ENCODE assay signal across 8 cellular contexts in genomic region chr4:17614416-17615299, GRCh38. TPM values are rescaled to one million over a fixed set of nuclear protein-coding genes. Genes with fewer than 3 reads are reported as not detected.
A peak's percentile ranks its signal among the peaks of the same experiment; 100 is the strongest.
DNase-seq lines count a peak whose midpoint lies in the region; ATAC-seq and TF ChIP-seq lines count a peak whose summit lies in the region.

Gene MED28, plus strand, starts transcription at chr4:17614641. Its CDS starts 14 bp downstream, at chr4:17614655.

- ATAC-seq in GM19372 (IDR thresholded peaks at IDR 0.05; ENCODE audit: low read depth, unreplicated experiment): peak; percentile 93
- peak; percentile 84 for ATAC-seq in HG03558 (IDR thresholded peaks at IDR 0.05; ENCODE audit: extremely low read depth, unreplicated experiment)
- peak; percentile 90 to 97 (median 93) for ATAC-seq in right lobe of liver

- peaks cover 0 to 1% (median 0%) of the 10 kb centered on the region in 4 donors for H3K36me3 ChIP-seq in right lobe of liver

- DNase-seq in CD14-positive monocyte (ENCODE audit: low spot score) (peak; percentile 96), NCI-H82 (lab: John Stamatoyannopoulos, UW) (peak; percentile 97), dorsolateral prefrontal cortex (peak; percentile 91 to 96 (median 94)), right lobe of liver (peak; percentile 95 to 97 (median 95))
- peak; percentile 94 to 95 for DNase-seq in activated CD4-positive, alpha-beta T cell treated with anti-CD3 and anti-CD28 coated beads, Interleukin-2, amount 50 U/mL, for 48 hours
- DNase-seq in stimulated activated CD4-positive, alpha-beta T cell treated with anti-CD3 and anti-CD28 coated beads, Interleukin-4, amount 100 ng/mL, for 4 hours: peak; percentile 93 to 95

- peak within 1 kb of the TSS; percentile 98 to 99 for H3K4me3 Mint-ChIP-seq in CD14-positive monocyte

- TF ChIP-seq POLR2A in right lobe of liver (IDR thresholded peaks at IDR 0.05): peak; percentile 79

- TF ChIP-seq CTCF in CD14-positive monocyte (IDR thresholded peaks at IDR 0.05): no peak
- TF ChIP-seq CTCF in dorsolateral prefrontal cortex (IDR thresholded peaks at IDR 0.05 in 54 of 56, conservative IDR thresholded peaks at IDR 0.05 in 2 of 56; ENCODE audit: low read depth in 1 of 56, partially characterized antibody in 56 of 56): peak in 54 of 56 donors; percentile 13 to 66 (median 44)
- TF ChIP-seq CTCF in right lobe of liver (IDR thresholded peaks at IDR 0.05): peak in 1 of 4 donors; percentile 9

- H3K4me3 ChIP-seq in dorsolateral prefrontal cortex: peak within 1 kb of the TSS; percentile 72 to 100 (median 95)
- H3K4me3 ChIP-seq in right lobe of liver: peak within 1 kb of the TSS; percentile 70 to 90 (median 73)

- under 1% methylated on average over 40 of the region's 46 CpGs for WGBS in right lobe of liver (ENCODE audit: insufficient coverage, low coverage, low lambda C conversion rate, missing lambda C conversion rate)

- H3K36me3 Mint-ChIP-seq in CD14-positive monocyte: peaks cover 17 to 34% of the 10 kb centered on the region in 2 donors

- peaks cover 0 to 2% (median 0%) of the 10 kb centered on the region in 3 donors for H3K27me3 Mint-ChIP-seq in CD14-positive monocyte (ENCODE audit: low read depth in 3 of 3)

- peaks cover 0 to 16% (median 6%) of the 10 kb centered on the region in 4 donors for H3K4me1 ChIP-seq in right lobe of liver

- H3K9me3 ChIP-seq in right lobe of liver: no peaks in the 10 kb centered on the region

- intact Hi-C loops in CD14-positive monocyte (cut with micrococcal nuclease): loop anchor here (2.0 to 10.0 kb wide), 3 partner anchors 36 to 200 kb away; partner anchors contain the start of genes DCAF16 (in 1 of the 2), LAP3 (in 1 of the 2) and NCAPG (in 1 of the 2)
- intact Hi-C loops in dorsolateral prefrontal cortex (cut with DNase I): loop anchor here (1.0 to 10.0 kb wide), 4 partner anchors 37 to 200 kb away; partner anchors contain the start of genes LAP3 (in 2 of the 2), DCAF16 (in 1 of the 2) and NCAPG (in 1 of the 2)
- intact Hi-C loops in right lobe of liver (cut with DNase I): no loop called here

- no peaks in the 10 kb centered on the region for H3K9me3 Mint-ChIP-seq in CD14-positive monocyte

- peak within 1 kb of the TSS; percentile 94 to 99 (median 97) for H3K27ac Mint-ChIP-seq in CD14-positive monocyte

- H3K27ac ChIP-seq in dorsolateral prefrontal cortex (peak within 1 kb of the TSS; percentile 27 to 98 (median 86)), right lobe of liver (peak within 1 kb of the TSS; percentile 78 to 86 (median 86))

- H3K27me3 ChIP-seq in dorsolateral prefrontal cortex (no peaks in the 10 kb centered on the region), right lobe of liver (no peaks in the 10 kb centered on the region)

- peaks cover 33% of the 10 kb centered on the region for H3K4me1 Mint-ChIP-seq in CD14-positive monocyte

RNA-seq across cellular contexts. Expression of gene MED28, which starts in this region (rescaled TPM):
- polyA plus RNA-seq in CD14-positive monocyte: 10 to 100 TPM; 43.5 to 46.4 TPM
- total RNA-seq in dorsolateral prefrontal cortex: 10 to 100 TPM; 42.6 to 89.2 (median 58.0) TPM
- 10 to 100 TPM in 4 of 6 experiments, 1 to 10 TPM in 2; 3.8 to 18.6 (median 15.3) TPM for total RNA-seq in right lobe of liver

Comparison
In these comparisons a context has a peak if more than half of its experiments do, and no peak if none do; other contexts are left out.
1. Peak in every context shown above with its lines: DNase-seq, ATAC-seq, H3K4me3 ChIP-seq and H3K27ac ChIP-seq.
2. intact Hi-C loops: an anchor here in CD14-positive monocyte (2.0 to 10.0 kb wide) and dorsolateral prefrontal cortex (1.0 to 10.0 kb wide); none called in right lobe of liver.